ENCODE assay signal across 35 cellular contexts in the genomic region with DNA sequence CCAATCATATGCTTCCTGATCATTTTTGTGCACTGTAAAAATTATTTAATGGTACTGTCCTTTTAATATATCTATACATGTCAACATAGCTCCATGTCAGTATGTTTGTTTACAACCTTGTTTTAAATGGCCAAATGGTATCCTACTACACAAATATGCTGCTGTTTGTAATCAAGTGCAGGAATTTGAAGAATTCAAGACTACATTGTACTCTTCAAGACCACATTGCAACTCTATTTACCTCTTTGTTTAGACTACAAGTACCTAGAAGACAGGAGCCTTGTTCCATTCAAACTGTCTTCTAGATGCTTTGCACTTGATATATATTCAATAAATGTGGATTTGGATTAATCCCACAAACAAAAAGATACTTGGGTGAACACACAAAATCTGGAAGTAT. TPM values are rescaled to one million over a fixed set of nuclear protein-coding genes. Genes with fewer than 3 reads are reported as not detected.
"Had no signal": no experiment of that assay in that cellular context is flagged by ENCODE, and none has a peak within 500 bp of the region (broad histone marks: within the 10 kb centered on the region; RNA-seq: fewer than 3 reads in every experiment).

No MANE protein-coding gene starts in this region.

- H3K9me3 ChIP-seq: adrenal gland, body of pancreas, breast epithelium had no signal

- H3K4me3 Mint-ChIP-seq: activated CD4-positive, alpha-beta memory T cell treated with anti-CD3 and anti-CD28 coated beads, Interleukin-2, amount 10 ng/mL, durations not matched to agents 7 days and 5 days; activated CD4-positive, alpha-beta T cell treated with anti-CD3 and anti-CD28 coated beads for 36 hours; activated CD4-positive, alpha-beta T cell treated with anti-CD3 and anti-CD28 coated beads, Interleukin-2, amount 10 ng/mL, durations not matched to agents 7 days and 5 days; activated CD8-positive, alpha-beta memory T cell treated with anti-CD3 and anti-CD28 coated beads, Interleukin-2, amount 10 ng/mL, durations not matched to agents 7 days and 5 days; activated CD8-positive, alpha-beta T cell treated with anti-CD3 and anti-CD28 coated beads, Interleukin-2, amount 10 ng/mL, durations not matched to agents 7 days and 5 days; activated naive CD8-positive, alpha-beta T cell treated with anti-CD3 and anti-CD28 coated beads for 36 hours; activated T-cell treated with anti-CD3 and anti-CD28 coated beads, Interleukin-2, amount 50 U/mL, for 24 hours; T-helper 1 cell treated with Interleukin-12 subunit alpha and Interleukin-12 subunit beta and Interleukin-4 antibody, amounts not matched to agents 30 μg/mL and 1 μg/mL, for 36 hours; T-helper 2 cell treated with Interferon-gamma antibody and Interleukin-4, amounts not matched to agents 5 μg/mL and 100 μg/mL, for 36 hours had no signal

- H3K4me1 Mint-ChIP-seq: activated CD4-positive, alpha-beta memory T cell treated with anti-CD3 and anti-CD28 coated beads, Interleukin-2, amount 10 ng/mL, durations not matched to agents 7 days and 5 days; activated CD4-positive, alpha-beta T cell treated with anti-CD3 and anti-CD28 coated beads for 36 hours; activated CD4-positive, alpha-beta T cell treated with anti-CD3 and anti-CD28 coated beads, Interleukin-2, amount 10 ng/mL, durations not matched to agents 7 days and 5 days; activated CD8-positive, alpha-beta memory T cell treated with anti-CD3 and anti-CD28 coated beads, Interleukin-2, amount 10 ng/mL, durations not matched to agents 7 days and 5 days; activated naive CD8-positive, alpha-beta T cell treated with anti-CD3 and anti-CD28 coated beads for 36 hours had no signal

- H3K27ac Mint-ChIP-seq: activated CD4-positive, alpha-beta memory T cell treated with anti-CD3 and anti-CD28 coated beads, Interleukin-2, amount 10 ng/mL, durations not matched to agents 7 days and 5 days; activated CD4-positive, alpha-beta T cell treated with anti-CD3 and anti-CD28 coated beads for 36 hours; activated CD4-positive, alpha-beta T cell treated with anti-CD3 and anti-CD28 coated beads, Interleukin-2, amount 10 ng/mL, durations not matched to agents 7 days and 5 days; activated CD8-positive, alpha-beta memory T cell treated with anti-CD3 and anti-CD28 coated beads, Interleukin-2, amount 10 ng/mL, durations not matched to agents 7 days and 5 days; activated CD8-positive, alpha-beta T cell treated with anti-CD3 and anti-CD28 coated beads, Interleukin-2, amount 10 ng/mL, durations not matched to agents 7 days and 5 days; activated naive CD4-positive, alpha-beta T cell treated with anti-CD3 and anti-CD28 coated beads, Interleukin-2, amount 50 U/mL, for 72 hours; activated naive CD8-positive, alpha-beta T cell treated with anti-CD3 and anti-CD28 coated beads for 36 hours; activated T-cell treated with anti-CD3 and anti-CD28 coated beads, Interleukin-2, amount 50 U/mL, for 24 hours; activated T-helper 2 cell treated with anti-CD3 and anti-CD28 coated beads, Interferon-gamma antibody, Interleukin-2, Interleukin-4, amounts not matched to agents 10 μg/mL and 5 μg/mL and 100 μg/mL, durations not matched to agents 14 hours and 24 hours and 36 hours; T-helper 1 cell treated with Interleukin-12 subunit alpha and Interleukin-12 subunit beta and Interleukin-4 antibody, amounts not matched to agents 30 μg/mL and 1 μg/mL, for 36 hours; T-helper 2 cell treated with Interferon-gamma antibody and Interleukin-4, amounts not matched to agents 5 μg/mL and 100 μg/mL, for 36 hours had no signal

- H3K4me1 ChIP-seq: adrenal gland, body of pancreas, breast epithelium had no signal

- H3K36me3 ChIP-seq: adrenal gland, brain microvascular endothelial cell, breast epithelium had no signal

- H3K9me3 Mint-ChIP-seq: activated CD4-positive, alpha-beta T cell treated with anti-CD3 and anti-CD28 coated beads, Interleukin-2, amount 10 ng/mL, durations not matched to agents 7 days and 5 days; T-helper 1 cell treated with Interleukin-12 subunit alpha and Interleukin-12 subunit beta and Interleukin-4 antibody, amounts not matched to agents 30 μg/mL and 1 μg/mL, for 36 hours had no signal

- H3K27ac ChIP-seq: adrenal gland, body of pancreas, brain microvascular endothelial cell, breast epithelium, VCaP had no signal

- H3K36me3 Mint-ChIP-seq: activated CD8-positive, alpha-beta memory T cell treated with anti-CD3 and anti-CD28 coated beads, Interleukin-2, amount 10 ng/mL, durations not matched to agents 7 days and 5 days; activated naive CD4-positive, alpha-beta T cell treated with anti-CD3 and anti-CD28 coated beads, Interleukin-2, amount 50 U/mL, for 72 hours; activated naive CD8-positive, alpha-beta T cell treated with anti-CD3 and anti-CD28 coated beads for 36 hours had no signal

- H3K4me3 ChIP-seq: adrenal gland, body of pancreas, breast epithelium had no signal

- H3K27me3 ChIP-seq: adrenal gland, body of pancreas, brain microvascular endothelial cell, breast epithelium had no signal

- H3K27me3 Mint-ChIP-seq: activated CD4-positive, alpha-beta memory T cell treated with anti-CD3 and anti-CD28 coated beads, Interleukin-2, amount 10 ng/mL, durations not matched to agents 7 days and 5 days; activated CD4-positive, alpha-beta T cell treated with anti-CD3 and anti-CD28 coated beads for 36 hours; activated CD4-positive, alpha-beta T cell treated with anti-CD3 and anti-CD28 coated beads, Interleukin-2, amount 10 ng/mL, durations not matched to agents 7 days and 5 days; activated CD8-positive, alpha-beta memory T cell treated with anti-CD3 and anti-CD28 coated beads, Interleukin-2, amount 10 ng/mL, durations not matched to agents 7 days and 5 days; activated naive CD8-positive, alpha-beta T cell treated with anti-CD3 and anti-CD28 coated beads for 36 hours; activated T-cell treated with anti-CD3 and anti-CD28 coated beads, Interleukin-2, amount 50 U/mL, for 24 hours had no signal

- ATAC-seq: activated CD4-positive, alpha-beta T cell treated with anti-CD3 and anti-CD28 coated beads for 36 hours; activated CD4-positive, CD25-positive, alpha-beta regulatory T cell treated with anti-CD3 and anti-CD28 coated beads, Interleukin-2, amount 50 U/mL, for 24 hours; activated CD8-positive, alpha-beta memory T cell treated with anti-CD3 and anti-CD28 coated beads, Interleukin-2, amount 10 ng/mL, durations not matched to agents 7 days and 5 days; activated CD8-positive, alpha-beta T cell treated with anti-CD3 and anti-CD28 coated beads, Interleukin-2, amount 10 ng/mL, durations not matched to agents 7 days and 5 days; activated naive CD4-positive, alpha-beta T cell treated with anti-CD3 and anti-CD28 coated beads, Interleukin-2, amount 50 U/mL, for 72 hours; body of pancreas had no signal

- DNase-seq: activated CD4-positive, alpha-beta memory T cell treated with anti-CD3 and anti-CD28 coated beads, Interleukin-2, amount 10 ng/mL, durations not matched to agents 7 days and 5 days; activated CD4-positive, alpha-beta T cell treated with anti-CD3 and anti-CD28 coated beads for 1 hour; activated CD4-positive, alpha-beta T cell treated with anti-CD3 and anti-CD28 coated beads for 36 hours; activated CD4-positive, alpha-beta T cell treated with anti-CD3 and anti-CD28 coated beads for 48 hours; activated CD4-positive, alpha-beta T cell treated with anti-CD3 and anti-CD28 coated beads, Interleukin-2, amount 10 ng/mL, durations not matched to agents 7 days and 5 days; activated CD4-positive, alpha-beta T cell treated with anti-CD3 and anti-CD28 coated beads, Interleukin-2, amount 50 U/mL, for 48 hours; activated CD4-positive, CD25-positive, alpha-beta regulatory T cell; activated CD8-positive, alpha-beta memory T cell treated with anti-CD3 and anti-CD28 coated beads for 24 hours; activated CD8-positive, alpha-beta memory T cell treated with anti-CD3 and anti-CD28 coated beads, Interleukin-2, amount 10 ng/mL, durations not matched to agents 7 days and 5 days; activated CD8-positive, alpha-beta memory T cell treated with anti-CD3 and anti-CD28 coated beads, Interleukin-2, amount 50 U/mL, for 48 hours; activated CD8-positive, alpha-beta T cell treated with anti-CD3 and anti-CD28 coated beads, Interleukin-2, amount 10 ng/mL, durations not matched to agents 7 days and 5 days; activated effector memory CD4-positive, alpha-beta T cell treated with Interleukin-2 at 50 U/mL for 16 hours; activated gamma-delta T cell; activated naive CD4-positive, alpha-beta T cell treated with anti-CD3 and anti-CD28 coated beads, Interleukin-2, amount 50 U/mL, for 16 hours; activated naive CD4-positive, alpha-beta T cell treated with Interleukin-2 at 50 U/mL for 16 hours; activated naive CD8-positive, alpha-beta T cell treated with anti-CD3 and anti-CD28 coated beads for 36 hours; activated T-cell treated with anti-CD3 and anti-CD28 coated beads, Interleukin-2, amount 50 U/mL, for 24 hours; activated T-cell treated with anti-CD3 and anti-CD28 coated beads, Interleukin-2, amount 50 U/mL, for 48 hours; adrenal gland; amniotic stem cell; aorta; body of pancreas; brain microvascular endothelial cell; central memory CD4-positive, alpha-beta T cell; T-helper 1 cell; T-helper 2 cell; T-helper 9 cell had no signal

RNA-seq across cellular contexts. Expression of a gene that starts 41.7 kb away (rescaled TPM):
- total RNA-seq: activated CD4-positive, alpha-beta memory T cell treated with anti-CD3 and anti-CD28 coated beads, Interleukin-2, amount 10 ng/mL, durations not matched to agents 7 days and 5 days; activated CD4-positive, alpha-beta T cell treated with anti-CD3 and anti-CD28 coated beads for 36 hours; activated CD4-positive, alpha-beta T cell treated with anti-CD3 and anti-CD28 coated beads, Interleukin-2, amount 10 ng/mL, durations not matched to agents 7 days and 5 days; activated CD8-positive, alpha-beta memory T cell treated with anti-CD3 and anti-CD28 coated beads, Interleukin-2, amount 10 ng/mL, durations not matched to agents 7 days and 5 days; activated CD8-positive, alpha-beta T cell treated with anti-CD3 and anti-CD28 coated beads, Interleukin-2, amount 10 ng/mL, durations not matched to agents 7 days and 5 days; activated naive CD4-positive, alpha-beta T cell treated with anti-CD3 and anti-CD28 coated beads, Interleukin-2, amount 50 U/mL, for 72 hours; activated naive CD8-positive, alpha-beta T cell treated with anti-CD3 and anti-CD28 coated beads for 36 hours; activated T-helper 2 cell treated with anti-CD3 and anti-CD28 coated beads, Interferon-gamma antibody, Interleukin-2, Interleukin-4, amounts not matched to agents 10 μg/mL and 5 μg/mL and 100 μg/mL, durations not matched to agents 14 hours and 24 hours and 36 hours; aorta; cardiac septum had no signal
- polyA plus RNA-seq: aorta had no signal
